Comparison of ENCODE assay signal across 8 cellular contexts in the genomic region with DNA sequence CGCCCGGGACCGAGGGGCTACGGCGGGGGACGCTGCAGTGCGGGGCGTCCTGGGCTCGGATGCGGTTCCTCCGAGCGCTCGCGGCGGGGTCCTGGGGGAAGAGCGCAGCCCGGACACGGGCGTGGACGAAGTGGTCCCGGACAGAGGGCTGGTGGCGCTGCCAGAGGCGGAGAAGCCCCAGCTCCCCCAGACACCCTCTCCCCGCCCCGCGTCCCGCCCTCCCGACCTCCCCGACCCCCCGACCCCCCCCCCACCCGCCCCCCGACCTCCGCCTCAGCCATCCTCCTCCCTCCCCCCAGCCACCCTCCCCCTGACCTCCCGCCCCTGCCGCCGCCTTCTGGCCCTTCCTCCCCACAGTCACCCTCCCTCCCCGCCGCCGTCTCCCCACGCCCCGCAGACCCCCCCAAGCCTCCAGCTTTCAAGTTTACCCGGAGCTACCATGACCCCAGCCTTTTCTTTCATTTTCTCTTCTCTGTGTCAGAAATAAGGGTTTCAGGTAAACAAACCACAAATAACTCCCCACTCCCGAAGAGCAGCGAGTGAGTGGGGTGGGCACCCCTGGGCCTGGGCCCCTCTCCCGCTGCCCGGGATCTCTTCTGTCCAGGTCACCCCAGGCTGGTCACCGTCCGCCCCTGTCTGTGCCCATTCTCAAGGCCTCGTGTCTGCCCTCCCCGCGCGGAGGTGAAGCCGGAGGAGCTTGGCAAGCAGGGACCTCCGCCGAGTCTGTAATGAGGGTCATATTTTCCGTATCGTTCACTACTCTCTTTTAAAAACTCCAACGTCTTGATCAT. TPM values are rescaled to one million over a fixed set of nuclear protein-coding genes. Genes with fewer than 3 reads are reported as not detected.
DNase-seq lines count a peak whose midpoint lies in the region; ATAC-seq, FAIRE-seq and TF ChIP-seq lines count a peak whose summit lies in the region.

No MANE protein-coding gene starts in this region.

- H3K27me3 Mint-ChIP-seq in CD8-positive, alpha-beta memory T cell = peaks cover 0 to 3% of the 10 kb centered on the region in 2 donors

- no peaks in the 10 kb centered on the region for H3K9me3 Mint-ChIP-seq in CD8-positive, alpha-beta memory T cell

- peak; percentile 43 to 73 (median 68) for DNase-seq in CD8-positive, alpha-beta memory T cell
- DNase-seq in LNCaP clone FGC (ENCODE audit: low read depth) = no peak
- DNase-seq in adipocyte (ENCODE audit: low read depth) = peak; percentile 37
- DNase-seq in kidney = peak; percentile 80
- peak; percentile 67 for DNase-seq in stimulated activated naive CD4-positive, alpha-beta T cell treated with Interleukin-2 at 50 U/mL for 16 hours (lab: John Stamatoyannopoulos, UW)
- no peak for DNase-seq in H54 (ENCODE audit: insufficient read length, low spot score)

- peaks cover 47% of the 10 kb centered on the region for H3K4me1 ChIP-seq in CD8-positive, alpha-beta memory T cell (ENCODE audit: insufficient read depth, low read length)
- H3K4me1 ChIP-seq in adipocyte (ENCODE audit: control insufficient read depth, insufficient read depth, low read length) (peaks cover 12% of the 10 kb centered on the region), kidney (ENCODE audit: control insufficient read depth in 1 of 2, insufficient read depth in 1 of 2, low read depth in 1 of 2, low read length in 2 of 2) (peaks cover 0 to 5% of the 10 kb centered on the region in 2 donors)

- intact Hi-C loops in kidney (cut with DNase I) = no loop called here

- ATAC-seq in HG02798 (IDR thresholded peaks at IDR 0.05; ENCODE audit: poor library complexity, unreplicated experiment) = no peak
- ATAC-seq in HG02763 (IDR thresholded peaks at IDR 0.05; ENCODE audit: unreplicated experiment) = no peak

- no peak for TF ChIP-seq POLR2A in H54 (IDR thresholded peaks at IDR 0.05; ENCODE audit: low read depth, low read length)

- H3K4me3 Mint-ChIP-seq in CD8-positive, alpha-beta memory T cell = peak overlapping the region; percentile 82 to 96 (median 91)

- H3K9me3 ChIP-seq in CD8-positive, alpha-beta memory T cell (ENCODE audit: low read length) = no peaks in the 10 kb centered on the region
- no peaks in the 10 kb centered on the region for H3K9me3 ChIP-seq in adipocyte (ENCODE audit: control insufficient read depth, low read length)
- H3K9me3 ChIP-seq in kidney (ENCODE audit: control insufficient read depth in 1 of 2, low read length in 2 of 2) = no peaks in the 10 kb centered on the region

- peak overlapping the region; percentile 92 to 99 (median 95) for H3K27ac Mint-ChIP-seq in CD8-positive, alpha-beta memory T cell

- peak overlapping the region; percentile 47 for H3K27ac ChIP-seq in CD8-positive, alpha-beta memory T cell (ENCODE audit: low read depth, low read length)
- H3K27ac ChIP-seq in kidney (ENCODE audit: low read depth in 2 of 2, low read length in 2 of 2) = peak overlapping the region; percentile 20 to 51

- peak overlapping the region; percentile 45 for H3K4me3 ChIP-seq in CD8-positive, alpha-beta memory T cell (ENCODE audit: low read length)
- peak overlapping the region; percentile 53 for H3K4me3 ChIP-seq in LNCaP clone FGC (ENCODE audit: low read depth, low read length)
- peak overlapping the region; percentile 71 for H3K4me3 ChIP-seq in adipocyte (ENCODE audit: low read length)
- H3K4me3 ChIP-seq in kidney (ENCODE audit: low read length in 2 of 2) = peak overlapping the region in 1 of 2 donors; percentile 29

- H3K36me3 Mint-ChIP-seq in CD8-positive, alpha-beta memory T cell = peaks cover 0 to 23% (median 0%) of the 10 kb centered on the region in 3 donors

- peak overlapping the region; percentile 62 for H3K9ac ChIP-seq in adipocyte (ENCODE audit: low read length)
- H3K9ac ChIP-seq in kidney (ENCODE audit: low read length in 2 of 2) = no peak overlapping the region

- no peak for TF ChIP-seq CTCF in LNCaP clone FGC (IDR thresholded peaks at IDR 0.05; ENCODE audit: control insufficient read depth, extremely low read depth, insufficient read depth)
- no peak for TF ChIP-seq CTCF in kidney (IDR thresholded peaks at IDR 0.05; ENCODE audit: borderline replicate concordance, extremely low read depth, insufficient read depth)

- CTCF ChIA-PET in CD8-positive, alpha-beta memory T cell (lab: Charles Lee) = interaction anchor here (1.2 to 1.6 kb wide), 3 partner anchors 21 to 127 kb away, joined by 3 to 4 read pairs (median 4); no protein-coding TSS in a partner anchor

- peaks cover 42 to 58% (median 52%) of the 10 kb centered on the region in 3 donors for H3K4me1 Mint-ChIP-seq in CD8-positive, alpha-beta memory T cell

- no peaks in the 10 kb centered on the region for H3K36me3 ChIP-seq in CD8-positive, alpha-beta memory T cell (ENCODE audit: insufficient read depth, low read length)
- H3K36me3 ChIP-seq in adipocyte (ENCODE audit: control insufficient read depth, insufficient read depth, low read length, severe bottlenecking) (no peaks in the 10 kb centered on the region), kidney (ENCODE audit: control insufficient read depth in 1 of 2, insufficient read depth in 2 of 2, low read length in 2 of 2) (no peaks in the 10 kb centered on the region)

- no peaks in the 10 kb centered on the region for H3K27me3 ChIP-seq in CD8-positive, alpha-beta memory T cell (ENCODE audit: insufficient read depth, low read length, poor library complexity, severe bottlenecking)
- no peaks in the 10 kb centered on the region for H3K27me3 ChIP-seq in adipocyte (replicated peaks; ENCODE audit: control insufficient read depth, insufficient read depth, low read length)

- FAIRE-seq in kidney (lab: Jason Lieb, UNC) (no peak), H54 (lab: Jason Lieb, UNC) (no peak)

- POLR2A ChIA-PET in CD8-positive, alpha-beta memory T cell (lab: Charles Lee) = interaction anchor here (0.6 to 1.8 kb wide), 3 partner anchors 24 to 114 kb away, joined by 3 to 7 read pairs (median 4); no protein-coding TSS in a partner anchor

RNA-seq across cellular contexts. Expression of gene NFATC1, which starts 5.1 kb away (rescaled TPM):
- total RNA-seq in CD8-positive, alpha-beta memory T cell = 10 to 100 TPM; 45.9 to 46.7 TPM
- 36.7 TPM for polyA plus RNA-seq in CD8-positive, alpha-beta memory T cell
- 17.2 TPM for total RNA-seq in kidney
- 4.3 TPM for polyA plus RNA-seq in kidney (ENCODE audit: insufficient read depth, low read depth, low replicate concordance)

Comparison
In these comparisons a context has a peak if more than half of its experiments do, and no peak if none do; other contexts are left out.
1. DNase-seq: peak in CD8-positive, alpha-beta memory T cell (5 of 5), adipocyte (single experiment), kidney (single experiment) and stimulated activated naive CD4-positive, alpha-beta T cell treated with Interleukin-2 at 50 U/mL for 16 hours (single experiment); none in LNCaP clone FGC (single experiment) and H54 (single experiment).